Comparison of ENCODE assay signal across 8 cellular contexts in genomic region chr1:84143796-84144565, GRCh38. TPM values are rescaled to one million over a fixed set of nuclear protein-coding genes. Genes with fewer than 3 reads are reported as not detected.
DNase-seq lines count a peak whose midpoint lies in the region; ATAC-seq, FAIRE-seq and TF ChIP-seq lines count a peak whose summit lies in the region.

Gene PRKACB, plus strand, starts transcription at chr1:84144271. Its CDS starts 91 bp downstream, at chr1:84144362.

- no peak within 1 kb of the TSS for H3K4ac ChIP-seq in neuronal stem cell (ENCODE audit: low read length)

- no peaks in the 10 kb centered on the region for H4K20me1 ChIP-seq in HepG2 (ENCODE audit: insufficient read depth, low read length)

- TF ChIP-seq EP300 in HepG2 (IDR thresholded peaks at IDR 0.05; ENCODE audit: low read depth in 2 of 2, low read length in 2 of 2) (no peak), HepG2 (CRISPR knock-in tag; IDR thresholded peaks at IDR 0.05; ENCODE audit: borderline replicate concordance) (no peak)

- no peak within 1 kb of the TSS for H3K14ac ChIP-seq in neuronal stem cell (ENCODE audit: low read length)

- 42% methylated on average over 2 of the region's 2 CpGs for WGBS in right lobe of liver (ENCODE audit: insufficient coverage, low coverage, low lambda C conversion rate, missing lambda C conversion rate)
- WGBS in HepG2 (ENCODE audit: low lambda C conversion rate) = 92% methylated on average over 2 of the region's 2 CpGs
- WGBS in neuronal stem cell (ENCODE audit: extremely low coverage in 2 of 2, insufficient read length in 2 of 2, insufficient replicate concordance in 1 of 2), 2 donors = no CpG with 5 or more reads among the region's 2 CpGs

- no peaks in the 10 kb centered on the region for H3K4me1 ChIP-seq in right lobe of liver
- no peaks in the 10 kb centered on the region for H3K4me1 ChIP-seq in HepG2 (ENCODE audit: insufficient read depth, low read length)
- H3K4me1 ChIP-seq in neuronal stem cell (ENCODE audit: control insufficient read depth in 2 of 2, insufficient read depth in 1 of 2, low read depth in 1 of 2, low read length in 2 of 2) = peaks cover 0 to 4% of the 10 kb centered on the region in 2 donors

- no peak within 1 kb of the TSS for H2BK15ac ChIP-seq in neuronal stem cell (ENCODE audit: low read length)

- H2BK5ac ChIP-seq in neuronal stem cell (ENCODE audit: low read length) = no peak within 1 kb of the TSS

- BruUV-seq in HepG2 (replicated peaks; lab: Mats Ljungman, UMichigan) = no TSS peak

- no peak within 1 kb of the TSS for H4K91ac ChIP-seq in neuronal stem cell (ENCODE audit: low read depth, low read length, poor library complexity)

- TF ChIP-seq RAD21 in HepG2 (CRISPR knock-in tag; IDR thresholded peaks at IDR 0.05) = no peak

- H2AK5ac ChIP-seq in neuronal stem cell (ENCODE audit: low read depth, low read length) = no peak within 1 kb of the TSS

- H3K79me1 ChIP-seq in neuronal stem cell (ENCODE audit: low read depth, low read length) = no peaks in the 10 kb centered on the region

- no peak within 1 kb of the TSS for H2BK12ac ChIP-seq in neuronal stem cell (ENCODE audit: low read length)

- H3K9me3 ChIP-seq in right lobe of liver (peaks cover 0 to under 1% (median 0%) of the 10 kb centered on the region in 4 donors), HepG2 (ENCODE audit: low read length) (0 out of 2 replicates have a peak, but pooled peaks cover 2% of the 10 kb centered on the region), neuronal stem cell (replicated peaks in 1 of 2; ENCODE audit: control insufficient read depth in 2 of 2, insufficient read depth in 1 of 2, low read depth in 1 of 2, low read length in 2 of 2) (no peaks in the 10 kb centered on the region)

- no peaks in the 10 kb centered on the region for H3K36me3 ChIP-seq in right lobe of liver
- no peaks in the 10 kb centered on the region for H3K36me3 ChIP-seq in HepG2 (replicated peaks in 1 of 2; ENCODE audit: control insufficient read depth in 1 of 2, insufficient read depth in 2 of 2, low read length in 2 of 2)
- H3K36me3 ChIP-seq in neuronal stem cell (replicated peaks in 1 of 2; ENCODE audit: control insufficient read depth in 2 of 2, insufficient read depth in 2 of 2, low read length in 2 of 2) = no peaks in the 10 kb centered on the region

- H2AFZ ChIP-seq in HepG2 (ENCODE audit: low read length) (no peak within 1 kb of the TSS), neuronal stem cell (ENCODE audit: low read length) (no peak within 1 kb of the TSS)

- POLR2A ChIA-PET in HepG2 (lab: Yijun Ruan, JAX) = no interaction called here

- DNase-seq in right lobe of liver (no peak), HepG2 (ENCODE audit: low spot score) (no peak), RCC 7860 (ENCODE audit: low spot score) (no peak), dermis blood vessel endothelial cell (peak; percentile 82), mucosa of gallbladder (ENCODE audit: low spot score) (no peak), neuronal stem cell (ENCODE audit: low spot score) (no peak)
- DNase-seq in stimulated activated CD4-positive, alpha-beta T cell treated with anti-CD3 and anti-CD28 coated beads, Interleukin-4, amount 100 ng/mL, for 4 hours = no peak

- FAIRE-seq in HepG2 (lab: Jason Lieb, UNC) (no peak), RCC 7860 (lab: Jason Lieb, UNC) (peak; percentile 73)

- no peak within 1 kb of the TSS for H2BK120ac ChIP-seq in neuronal stem cell (ENCODE audit: low read depth, low read length)

- H3K27me3 ChIP-seq in right lobe of liver = no peaks in the 10 kb centered on the region
- no peaks in the 10 kb centered on the region for H3K27me3 ChIP-seq in HepG2 (ENCODE audit: control insufficient read depth in 1 of 2, insufficient read depth in 2 of 2, low read length in 2 of 2)
- no peaks in the 10 kb centered on the region for H3K27me3 ChIP-seq in neuronal stem cell (ENCODE audit: control insufficient read depth in 3 of 3, insufficient read depth in 3 of 3, low read depth in 1 of 3, low read length in 3 of 3)

- TF ChIP-seq POLR2A in right lobe of liver (IDR thresholded peaks at IDR 0.05) = no peak
- TF ChIP-seq POLR2A in HepG2 (IDR thresholded peaks at IDR 0.05; ENCODE audit: insufficient read depth in 1 of 2, low read depth in 2 of 2, low read length in 2 of 2) = no peak

- H3K23ac ChIP-seq in neuronal stem cell (ENCODE audit: low read depth, low read length, poor library complexity) = no peak within 1 kb of the TSS

- no peaks in the 10 kb centered on the region for H3K79me2 ChIP-seq in HepG2 (ENCODE audit: insufficient read depth, low read length)

- H3K4me3 ChIP-seq in right lobe of liver = peak within 1 kb of the TSS in 1 of 3 donors; percentile 3
- H3K4me3 ChIP-seq in HepG2 (replicated peaks in 1 of 3; ENCODE audit: insufficient read depth in 1 of 3, low read depth in 2 of 3, low read length in 3 of 3) = no peak within 1 kb of the TSS
- no peak within 1 kb of the TSS for H3K4me3 ChIP-seq in neuronal stem cell (ENCODE audit: low read length in 2 of 2)

- no peak within 1 kb of the TSS for H3K18ac ChIP-seq in neuronal stem cell (ENCODE audit: low read length)

- ATAC-seq in right lobe of liver (peak; percentile 72 to 89 (median 84)), HepG2 (no peak), HG02943 (IDR thresholded peaks at IDR 0.05; ENCODE audit: low read depth, unreplicated experiment) (peak; percentile 93)

- TF ChIP-seq CTCF in right lobe of liver (IDR thresholded peaks at IDR 0.05) (no peak), HepG2 (CRISPR knock-in tag; IDR thresholded peaks at IDR 0.05) (no peak)

- in situ Hi-C loops in HepG2 (cut with HindIII; ENCODE audit: extremely low pct_ligation_motif_present, low pct_unique_long_range_greater_than_20kb) = loop anchor here (25.0 kb wide), 2 partner anchors 468 to 618 kb away; no protein-coding TSS in a partner anchor

- H4K8ac ChIP-seq in neuronal stem cell (ENCODE audit: low read depth, low read length) = no peak within 1 kb of the TSS

- CTCF ChIA-PET in HepG2 (lab: Yijun Ruan, JAX; ENCODE audit: low intra/inter-chr PET ratio, low total read pairs) = no interaction called here

- H3K4me2 ChIP-seq in HepG2 (ENCODE audit: low read depth, low read length) (no peak within 1 kb of the TSS), neuronal stem cell (ENCODE audit: insufficient read depth, low read length, poor library complexity, severe bottlenecking) (no peak within 1 kb of the TSS)

- intact Hi-C loops in right lobe of liver (cut with DNase I) = loop anchor here in 1 of 2 donors (10.0 kb wide), 1 partner anchor 291 kb away; no protein-coding TSS in a partner anchor
- intact Hi-C loops in HepG2 (cut with micrococcal nuclease; ENCODE audit: unreplicated experiment) = no loop called here

- no peak within 1 kb of the TSS for H3K9ac ChIP-seq in HepG2 (ENCODE audit: insufficient read depth, low read depth, low read length)
- H3K9ac ChIP-seq in neuronal stem cell (ENCODE audit: low read depth, low read length, poor library complexity) = no peak within 1 kb of the TSS

- H3K27ac ChIP-seq in right lobe of liver = peak within 1 kb of the TSS; percentile 4 to 43 (median 31)
- no peak within 1 kb of the TSS for H3K27ac ChIP-seq in HepG2 (ENCODE audit: extremely low read length, insufficient read depth, low read length)
- H3K27ac ChIP-seq in neuronal stem cell (replicated peaks; ENCODE audit: low read length) = no peak within 1 kb of the TSS

TF ChIP-seq in HepG2, 621 proteins besides CTCF, POLR2A, EP300 and RAD21 (continues in another document):
- TF ChIP-seq SNAPC2 (CRISPR knock-in tag; IDR thresholded peaks at IDR 0.05) (no peak), RXRB (CRISPR knock-in tag; IDR thresholded peaks at IDR 0.05; ENCODE audit: borderline replicate concordance) (no peak), ATF1 (CRISPR knock-in tag; IDR thresholded peaks at IDR 0.05) (no peak), ZNF562 (CRISPR knock-in tag; IDR thresholded peaks at IDR 0.05; ENCODE audit: borderline replicate concordance) (no peak), ZNF207 (IDR thresholded peaks at IDR 0.05; ENCODE audit: borderline replicate concordance) (no peak)
- TF ChIP-seq, protein P1, sequence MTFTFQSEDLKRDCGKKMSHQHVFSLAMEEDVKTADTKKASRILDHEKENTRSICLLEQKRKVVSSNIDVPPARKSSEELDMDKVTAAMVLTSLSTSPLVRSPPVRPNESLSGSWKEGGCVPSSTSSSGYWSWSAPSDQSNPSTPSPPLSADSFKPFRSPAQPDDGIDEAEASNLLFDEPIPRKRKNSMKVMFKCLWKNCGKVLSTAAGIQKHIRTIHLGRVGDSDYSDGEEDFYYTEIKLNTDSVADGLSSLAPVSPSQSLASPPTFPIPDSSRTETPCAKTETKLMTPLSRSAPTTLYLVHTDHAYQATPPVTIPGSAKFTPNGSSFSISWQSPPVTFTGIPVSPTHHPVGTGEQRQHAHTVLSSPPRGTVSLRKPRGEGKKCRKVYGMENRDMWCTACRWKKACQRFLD (CRISPR knock-in tag; IDR thresholded peaks at IDR 0.05; ENCODE audit: borderline replicate concordance) = no peak

RNA-seq across cellular contexts. Expression of gene PRKACB, which starts in this region (rescaled TPM):
- total RNA-seq in right lobe of liver (10 to 100 TPM; 11.1 to 19.7 (median 15.6) TPM), HepG2 (2016; rRNA removed; fragmentation: Illumina TruSeq; extraction: Trizol) (5.8 and 7.7 TPM in 2 replicates), dermis blood vessel endothelial cell (20.6 and 30.8 TPM in 2 replicates), mucosa of gallbladder (70.5 TPM)
- 4.1 and 5.3 TPM in 2 replicates for total RNA-seq in HepG2 (2016; cell fraction: cytosol; rRNA removed; fragmentation: Illumina TruSeq; extraction: Trizol; ENCODE audit: low read depth)
- total RNA-seq in HepG2 (2016; cell fraction: insoluble cytoplasmic fraction; rRNA removed; fragmentation: Illumina TruSeq; extraction: Trizol) = 5.6 and 8.1 TPM in 2 replicates
- total RNA-seq in HepG2 (2016; cell fraction: membrane; rRNA removed; fragmentation: Illumina TruSeq; extraction: Trizol) = 2.9 and 3.1 TPM in 2 replicates
- 4.9 and 5.9 TPM in 2 replicates for total RNA-seq in HepG2 (2016; cell fraction: nucleus; rRNA removed; fragmentation: Illumina TruSeq; extraction: Trizol)
- polyA plus RNA-seq in HepG2 (2011; rRNA removed) = 2.7 and 3.5 TPM in 2 replicates
- 1.3 and 2.6 TPM in 2 replicates for polyA plus RNA-seq in HepG2 (2011; cell fraction: cytosol; rRNA removed)
- polyA plus RNA-seq in HepG2 (2011; cell fraction: nucleus; rRNA removed) = 1.1 and 1.3 TPM in 2 replicates
- 2.3 and 2.9 TPM in 2 replicates for polyA plus RNA-seq in HepG2 (2012)
- 0.46 and 0.49 TPM in 2 replicates for polyA plus RNA-seq in HepG2 (2016; cell fraction: cytosol; fragmentation: Illumina TruSeq; extraction: Trizol; ENCODE audit: low read depth)
- 10.9 and 11.0 TPM in 2 replicates for polyA plus RNA-seq in HepG2 (2016; cell fraction: insoluble cytoplasmic fraction; fragmentation: Illumina TruSeq; extraction: Trizol; ENCODE audit: low read depth)
- polyA plus RNA-seq in HepG2 (2016; cell fraction: membrane; fragmentation: Illumina TruSeq; extraction: Trizol; ENCODE audit: low read depth) = 2.1 TPM in 2 replicates
- 4.8 and 5.4 TPM in 2 replicates for polyA plus RNA-seq in HepG2 (2016; cell fraction: nucleus; fragmentation: Illumina TruSeq; extraction: Trizol; ENCODE audit: insufficient read depth, low read depth)
- 5.0 and 14.6 TPM in 2 replicates for polyA minus RNA-seq in HepG2 (2011; rRNA and poly(A)+ RNA removed; ENCODE audit: low replicate concordance)
- 4.6 and 5.5 TPM in 2 replicates for polyA minus RNA-seq in HepG2 (2011; cell fraction: cytosol; rRNA and poly(A)+ RNA removed)
- polyA minus RNA-seq in HepG2 (2011; cell fraction: nucleus; rRNA and poly(A)+ RNA removed) = 10.2 TPM in 2 replicates
- polyA plus RNA-seq in neuronal stem cell (2013, experiment 1 of 2) = 20.6 TPM
- polyA plus RNA-seq in neuronal stem cell (2013, experiment 2 of 2) = 21.7 TPM

Comparison
In these comparisons a context has a peak if more than half of its experiments do, and no peak if none do; other contexts are left out.
1. H3K27ac ChIP-seq: peak in right lobe of liver (3 of 3); none in HepG2 (single experiment) and neuronal stem cell (single experiment).